In the genomic region with DNA sequence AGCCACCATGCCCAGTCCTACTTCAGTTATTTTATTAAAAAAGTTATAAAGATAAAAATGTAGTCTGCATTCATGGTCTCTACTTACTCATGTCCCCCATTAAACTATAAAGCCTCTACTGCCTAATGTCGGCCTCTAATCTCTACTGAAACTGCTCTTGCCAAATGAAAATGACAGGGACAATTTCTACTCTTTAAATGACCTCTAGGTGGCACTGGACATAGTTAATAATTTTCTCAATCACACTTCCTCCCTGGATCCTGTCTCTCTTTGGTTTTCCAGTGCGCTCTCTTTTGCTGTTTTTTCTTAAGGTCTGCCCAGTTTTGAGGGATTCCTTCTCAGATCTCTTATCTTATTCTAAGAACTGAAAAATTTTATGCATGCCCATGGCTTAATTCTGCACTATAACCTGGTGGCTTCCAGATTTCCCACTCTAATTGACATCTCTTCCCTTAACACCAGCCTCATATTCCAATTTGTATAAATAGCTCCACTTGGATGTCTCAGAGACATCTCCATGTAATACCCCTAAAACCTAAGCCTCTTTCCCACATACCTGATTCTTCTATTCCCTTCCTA, we compare ENCODE assay signal across 8 cellular contexts. TPM values are rescaled to one million over a fixed set of nuclear protein-coding genes. Genes with fewer than 3 reads are reported as not detected.
A peak's percentile ranks its signal among the peaks of the same experiment; 100 is the strongest.
DNase-seq lines count a peak whose midpoint lies in the region; ATAC-seq and TF ChIP-seq lines count a peak whose summit lies in the region.

No MANE protein-coding gene starts in this region.

- H3K27me3 Mint-ChIP-seq in brain, result peaks cover 4% of the 10 kb centered on the region

- DNase-seq in NCI-H446 (lab: John Stamatoyannopoulos, UW) (peak; percentile 1 to 41), medulla oblongata (ENCODE audit: extremely low spot score) (peak; percentile 77), GM19240 (ENCODE audit: insufficient read length, low spot score) (no peak)
- no peak for DNase-seq in central memory CD4-positive, alpha-beta T cell
- DNase-seq in activated T-cell treated with anti-CD3 and anti-CD28 coated beads, Interleukin-2, amount 50 U/mL, for 1 hour, result no peak

- peaks cover 10% of the 10 kb centered on the region for H3K4me1 Mint-ChIP-seq in brain

- no peak overlapping the region for H3K4me3 Mint-ChIP-seq in brain

- TF ChIP-seq CTCF in C4-2B (conservative IDR thresholded peaks at IDR 0.05) (peak; percentile 93), brain (conservative IDR thresholded peaks at IDR 0.05) (peak; percentile 31 to 67)

- peaks cover 0 to 3% (median 0%) of the 10 kb centered on the region in 5 experiments for H3K9me3 Mint-ChIP-seq in brain

- no peaks in the 10 kb centered on the region for H3K36me3 Mint-ChIP-seq in brain

- H3K27ac Mint-ChIP-seq in brain, result no peak overlapping the region

- ATAC-seq in GM18868 (IDR thresholded peaks at IDR 0.05; ENCODE audit: unreplicated experiment), result peak; percentile 50

- peak overlapping the region; percentile 37 for H3K27ac ChIP-seq in C4-2B

RNA-seq across cellular contexts. Expression of gene MTMR6, which starts 54.3 kb away (rescaled TPM):
- polyA plus RNA-seq in brain (ENCODE audit: insufficient read depth, low read depth, low replicate concordance), result 6.5 TPM

Comparison
In these comparisons a context has a peak if more than half of its experiments do, and no peak if none do; other contexts are left out.
1. DNase-seq: peak in NCI-H446 (2 of 2) and medulla oblongata (single experiment); none in GM19240 (single experiment), central memory CD4-positive, alpha-beta T cell (single experiment) and activated T-cell treated with anti-CD3 and anti-CD28 coated beads, Interleukin-2, amount 50 U/mL, for 1 hour (single experiment).